In the genomic region with DNA sequence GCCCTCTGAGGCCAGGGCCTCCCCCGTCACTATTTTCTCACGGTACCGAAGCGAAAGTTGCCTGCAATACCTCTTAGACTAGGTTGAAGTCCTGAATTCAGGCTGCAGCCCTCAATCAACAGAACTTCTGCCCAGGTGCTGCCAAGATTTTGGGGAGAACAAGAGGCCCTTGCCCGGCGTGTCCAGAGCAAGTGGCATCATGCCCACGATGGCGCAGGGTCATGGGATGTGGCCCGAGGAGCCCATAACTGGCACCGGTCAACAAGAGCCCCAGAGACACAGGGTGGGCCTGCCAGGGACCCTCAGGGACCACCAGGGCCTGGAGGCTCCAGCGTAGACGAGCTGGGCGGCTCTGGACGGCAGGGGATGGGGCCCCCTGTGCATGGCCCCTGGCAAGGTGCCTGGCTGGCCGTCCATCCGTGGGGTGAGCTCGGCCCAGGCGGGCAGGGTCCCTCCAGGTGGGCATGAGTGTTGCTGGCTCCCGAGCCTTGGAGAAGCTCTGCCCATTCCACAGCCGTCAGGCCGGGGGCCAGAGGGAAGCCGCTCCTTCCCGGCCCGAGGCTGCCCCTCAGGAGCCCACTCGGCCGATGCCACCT, we compare ENCODE assay signal across 16 cellular contexts. TPM values are rescaled to one million over a fixed set of nuclear protein-coding genes. Genes with fewer than 3 reads are reported as not detected.
"Had no signal": no experiment of that assay in that cellular context is flagged by ENCODE, and none has a peak within 500 bp of the region (broad histone marks: within the 10 kb centered on the region; RNA-seq: fewer than 3 reads in every experiment).

No MANE protein-coding gene starts in this region.

- H3K36me3 ChIP-seq: breast epithelium had no signal

- H3K4me3 ChIP-seq: breast epithelium, spleen had no signal

- H3K27ac Mint-ChIP-seq: activated CD4-positive, alpha-beta memory T cell treated with anti-CD3 and anti-CD28 coated beads, Interleukin-2, amount 10 ng/mL, durations not matched to agents 7 days and 5 days; activated naive CD8-positive, alpha-beta T cell treated with anti-CD3 and anti-CD28 coated beads, Interleukin-2, amount 10 ng/mL, durations not matched to agents 7 days and 5 days; activated T-cell treated with anti-CD3 and anti-CD28 coated beads, Interleukin-2, amount 50 U/mL, for 72 hours; progenitor cell of endocrine pancreas; T-cell had no signal

- H3K9me3 ChIP-seq: breast epithelium, spleen had no signal

- H3K36me3 Mint-ChIP-seq: T-cell had no signal

- DNase-seq: activated CD4-positive, alpha-beta memory T cell treated with anti-CD3 and anti-CD28 coated beads, Interleukin-2, amount 10 ng/mL, durations not matched to agents 7 days and 5 days; activated CD8-positive, alpha-beta memory T cell treated with anti-CD3 and anti-CD28 coated beads, Interleukin-2, amount 50 U/mL, for 4 hours; activated gamma-delta T cell treated with Interleukin-2 at 50 U/mL for 16 hours; activated naive CD8-positive, alpha-beta T cell treated with anti-CD3 and anti-CD28 coated beads, Interleukin-2, amount 10 ng/mL, durations not matched to agents 7 days and 5 days; activated T-cell treated with anti-CD3 and anti-CD28 coated beads, Interleukin-2, amount 50 U/mL, for 72 hours; anterior cingulate cortex; naive B cell; stimulated activated CD4-positive, alpha-beta T cell treated with anti-CD3 and anti-CD28 coated beads, Interleukin-2, amount 100 ng/mL, for 24 hours; stimulated activated naive CD4-positive, alpha-beta T cell; T-cell; T1000 had no signal

- H3K9me3 Mint-ChIP-seq: activated CD4-positive, alpha-beta memory T cell treated with anti-CD3 and anti-CD28 coated beads, Interleukin-2, amount 10 ng/mL, durations not matched to agents 7 days and 5 days; activated naive CD8-positive, alpha-beta T cell treated with anti-CD3 and anti-CD28 coated beads, Interleukin-2, amount 10 ng/mL, durations not matched to agents 7 days and 5 days; T-cell had no signal

- ATAC-seq: activated T-cell treated with anti-CD3 and anti-CD28 coated beads, Interleukin-2, amount 50 U/mL, for 72 hours; sciatic nerve; T-cell had no signal

- H3K4me3 Mint-ChIP-seq: activated CD4-positive, alpha-beta memory T cell treated with anti-CD3 and anti-CD28 coated beads, Interleukin-2, amount 10 ng/mL, durations not matched to agents 7 days and 5 days; activated naive CD8-positive, alpha-beta T cell treated with anti-CD3 and anti-CD28 coated beads, Interleukin-2, amount 10 ng/mL, durations not matched to agents 7 days and 5 days; activated T-cell treated with anti-CD3 and anti-CD28 coated beads, Interleukin-2, amount 50 U/mL, for 72 hours; T-cell had no signal

- H3K27me3 Mint-ChIP-seq: activated CD4-positive, alpha-beta memory T cell treated with anti-CD3 and anti-CD28 coated beads, Interleukin-2, amount 10 ng/mL, durations not matched to agents 7 days and 5 days; activated naive CD8-positive, alpha-beta T cell treated with anti-CD3 and anti-CD28 coated beads, Interleukin-2, amount 10 ng/mL, durations not matched to agents 7 days and 5 days; naive B cell; T-cell had no signal

- H3K27me3 ChIP-seq: breast epithelium, spleen had no signal

RNA-seq across cellular contexts. Expression of a gene that starts 59.8 kb away (rescaled TPM):
- total RNA-seq: frontal cortex had no signal
